28 cellular contexts compared by ENCODE assay signal in genomic region chr3:21328982-21329381, GRCh38.
DNase-seq lines count a peak whose midpoint lies in the region; ATAC-seq and TF ChIP-seq lines count a peak whose summit lies in the region.
"Had no signal": no experiment of that assay in that cellular context is flagged by ENCODE, and none has a peak within 500 bp of the region (broad histone marks: within the 10 kb centered on the region; RNA-seq: fewer than 3 reads in every experiment).

No MANE protein-coding gene starts in this region.

- CTCF ChIA-PET in GM10248 (lab: Yijun Ruan, JAX), result no interaction called here
- CTCF ChIA-PET in A673 (lab: Charles Lee), result no interaction called here

- H3K27ac ChIP-seq in A673 (ENCODE audit: low read depth, low read length, poor library complexity, severe bottlenecking), result no peak overlapping the region
- H3K27ac ChIP-seq: A549, C4-2B, SK-N-MC had no signal

- H3K79me2 ChIP-seq in Loucy (ENCODE audit: insufficient read depth, low read length), result no peaks in the 10 kb centered on the region

- H3K4me3 ChIP-seq in Loucy (ENCODE audit: low read length, poor library complexity, severe bottlenecking), result no peak overlapping the region
- H3K4me3 ChIP-seq in endocrine pancreas (ENCODE audit: control insufficient read depth, insufficient read depth, low read length), result peak overlapping the region; percentile 62
- H3K4me3 ChIP-seq in A673 (ENCODE audit: low read depth, low read length, poor library complexity, severe bottlenecking), result no peak overlapping the region
- H3K4me3 ChIP-seq: A549, HAP-1, K562, SK-N-MC had no signal

- H3K27me3 ChIP-seq in Loucy (ENCODE audit: insufficient read depth, low read length, poor library complexity, severe bottlenecking) (no peaks in the 10 kb centered on the region), endocrine pancreas (ENCODE audit: control insufficient read depth, insufficient read depth, low read length) (no peaks in the 10 kb centered on the region), A673 (replicated peaks; ENCODE audit: insufficient read depth, low read depth, low read length, poor library complexity) (no peaks in the 10 kb centered on the region)

- no peak overlapping the region for H3K9ac ChIP-seq in Loucy (ENCODE audit: low read depth, low read length, poor library complexity, severe bottlenecking)
- H3K9ac ChIP-seq in endocrine pancreas (ENCODE audit: control insufficient read depth, insufficient read depth, low read length), result no peak overlapping the region

- ATAC-seq in GM21723 (IDR thresholded peaks at IDR 0.05; ENCODE audit: unreplicated experiment), result no peak
- ATAC-seq: A549; CD8-positive, alpha-beta T cell; K562; Panc1; T-helper 17 cell had no signal

- H3K9me3 ChIP-seq in Loucy (ENCODE audit: insufficient read depth, low read depth, low read length) (no peaks in the 10 kb centered on the region), endocrine pancreas (ENCODE audit: control insufficient read depth, low read length) (no peaks in the 10 kb centered on the region), A673 (ENCODE audit: low read depth, low read length, poor library complexity, severe bottlenecking) (peaks cover 38% of the 10 kb centered on the region)
- H3K9me3 ChIP-seq: A549, HAP-1 had no signal

- TF ChIP-seq CTCF in Loucy (conservative IDR thresholded peaks at IDR 0.05; ENCODE audit: low read length), result no peak
- TF ChIP-seq CTCF in GM10248 (IDR thresholded peaks at IDR 0.05; ENCODE audit: control extremely low read depth, extremely low read depth, low read depth, missing control alignments), result no peak
- no peak for TF ChIP-seq CTCF in A673 (conservative IDR thresholded peaks at IDR 0.05; ENCODE audit: low read depth, low read length)

- POLR2A ChIA-PET in GM10248 (lab: Yijun Ruan, JAX), result no interaction called here
- POLR2A ChIA-PET in A673 (lab: Charles Lee; ENCODE audit: low non-redundant PET), result no interaction called here

- peak; percentile 26 for DNase-seq in DMS 273 treated with DMSO at 0.1 percent for 48 hours (lab: John Stamatoyannopoulos, UW)
- DNase-seq in NCI-H446 treated with DMSO at 0.1 percent for 48 hours (lab: John Stamatoyannopoulos, UW), result peak; percentile 92
- no peak for DNase-seq in GM10248 (ENCODE audit: extremely low spot score)
- no peak for DNase-seq in A673 (ENCODE audit: low spot score)
- DNase-seq: CD8-positive, alpha-beta T cell; DMS153; DND-41; GOT3; HFFc6; Kasumi-1; MV-4-11; NCI-H1105; NCI-H1436 treated with DMSO at 0.1 percent for 48 hours; NCI-H2029 treated with DMSO at 0.1 percent for 48 hours; NCI-H345; NCI-H524 treated with DMSO at 0.1 percent for 48 hours; NCI-H82; SHP77 treated with DMSO at 0.1 percent for 48 hours; T-helper 17 cell had no signal

- no peaks in the 10 kb centered on the region for H4K20me1 ChIP-seq in Loucy (ENCODE audit: insufficient read depth, low read length, poor library complexity, severe bottlenecking)

- BruUV-seq in A673 (replicated peaks; lab: Mats Ljungman, UMichigan), result no TSS peak

- H3F3A ChIP-seq in Loucy (ENCODE audit: low read depth), result no peaks in the 10 kb centered on the region

- H3K9me2 ChIP-seq in Loucy (replicated peaks; ENCODE audit: low read depth, low read length), result no peaks in the 10 kb centered on the region

- no peak overlapping the region for H2AFZ ChIP-seq in Loucy (ENCODE audit: low read length)

- H3K4me1 ChIP-seq in Loucy (ENCODE audit: insufficient read depth, low read length, poor library complexity, severe bottlenecking) (peaks cover 5% of the 10 kb centered on the region), endocrine pancreas (ENCODE audit: control insufficient read depth, insufficient read depth, low read length) (peaks cover 9% of the 10 kb centered on the region), A673 (ENCODE audit: insufficient read depth, low read length, poor library complexity, severe bottlenecking) (no peaks in the 10 kb centered on the region)
- H3K4me1 ChIP-seq: A549, HAP-1 had no signal

- H3K36me3 ChIP-seq in Loucy (ENCODE audit: insufficient read depth, low read length) (no peaks in the 10 kb centered on the region), endocrine pancreas (ENCODE audit: control insufficient read depth, insufficient read depth, low read length) (no peaks in the 10 kb centered on the region), A673 (ENCODE audit: insufficient read depth, low read length, poor library complexity, severe bottlenecking) (no peaks in the 10 kb centered on the region)
- H3K36me3 ChIP-seq: HAP-1 had no signal

- peak overlapping the region; percentile 75 for H3K4me2 ChIP-seq in Loucy (ENCODE audit: low read depth, low read length, poor library complexity, severe bottlenecking)
- H3K4me2 ChIP-seq: A549 had no signal

- intact Hi-C loops in A673 (cut with micrococcal nuclease; ENCODE audit: unreplicated experiment), result no loop called here

Comparison
In these comparisons a context has a peak if more than half of its experiments do, and no peak if none do; other contexts are left out.
1. DNase-seq: peak in DMS 273 treated with DMSO at 0.1 percent for 48 hours (single experiment) and NCI-H446 treated with DMSO at 0.1 percent for 48 hours (single experiment); none in GM10248 (single experiment) and A673 (single experiment).